8 cellular contexts compared by ENCODE assay signal in genomic region chr19:10717054-10717355, GRCh38.
A peak's percentile ranks its signal among the peaks of the same experiment; 100 is the strongest.
DNase-seq lines count a peak whose midpoint lies in the region; ATAC-seq, FAIRE-seq and TF ChIP-seq lines count a peak whose summit lies in the region.

No MANE protein-coding gene starts in this region.

- H3K4me2 ChIP-seq in BLaER1 treated with 17β-estradiol and CSF1 and Interleukin-3, amounts not matched to agents 10 nM and 100 nM, result peak overlapping the region; percentile 17 to 71 (median 56); a peak in 18 of 22 replicates

- H3K27me3 Mint-ChIP-seq in nephron progenitor cell (ENCODE audit: low read depth, poor library complexity), result peaks cover 3% of the 10 kb centered on the region

- peaks cover 37 to 41% (median 40%) of the 10 kb centered on the region in 11 experiments for H4K20me1 ChIP-seq in BLaER1 treated with 17β-estradiol and CSF1 and Interleukin-3, amounts not matched to agents 10 nM and 100 nM

- TF ChIP-seq CTCF in coronary artery (IDR thresholded peaks at IDR 0.05) (no peak), nephron progenitor cell (IDR thresholded peaks at IDR 0.05) (no peak), D721Med (IDR thresholded peaks at IDR 0.05; ENCODE audit: insufficient read depth, missing control alignments) (no peak)

- FAIRE-seq in H54 (lab: Jason Lieb, UNC) (no peak), D721Med (lab: Jason Lieb, UNC) (no peak)

- H3K4me1 Mint-ChIP-seq in nephron progenitor cell, result peaks cover 35% of the 10 kb centered on the region

- H3K27me3 ChIP-seq in BLaER1 treated with 17β-estradiol and CSF1 and Interleukin-3, amounts not matched to agents 10 nM and 100 nM, result no peaks in the 10 kb centered on the region

- H3K27ac ChIP-seq in BLaER1 treated with 17β-estradiol and CSF1 and Interleukin-3, amounts not matched to agents 10 nM and 100 nM, result peak overlapping the region in 8 of 11 experiments; percentile 30 to 65 (median 40); a peak in 11 of 22 replicates
- peak overlapping the region; percentile 31 for H3K27ac ChIP-seq in KOPT-K1 (ENCODE audit: low read depth, low read length, poor library complexity, severe bottlenecking)
- peak overlapping the region in 1 of 2 donors; percentile 11 for H3K27ac ChIP-seq in coronary artery

- H3K36me3 ChIP-seq in BLaER1 treated with 17β-estradiol and CSF1 and Interleukin-3, amounts not matched to agents 10 nM and 100 nM, result peaks cover 8 to 55% (median 35%) of the 10 kb centered on the region in 11 experiments; a peak in 20 of 22 replicates
- peaks cover 33% of the 10 kb centered on the region for H3K36me3 ChIP-seq in KOPT-K1 (ENCODE audit: insufficient read depth, low read length)

- no peak for DNase-seq in coronary artery (ENCODE audit: low spot score)
- no peak for DNase-seq in nephron progenitor cell
- no peak for DNase-seq in NCI-H1417 (lab: John Stamatoyannopoulos, UW)
- DNase-seq in H54 (ENCODE audit: insufficient read length, low spot score), result no peak
- DNase-seq in D721Med (ENCODE audit: insufficient read length, low spot score), result no peak

- no peak for TF ChIP-seq POLR2A in H54 (IDR thresholded peaks at IDR 0.05; ENCODE audit: low read depth, low read length)

- H3K36me3 Mint-ChIP-seq in nephron progenitor cell (ENCODE audit: low read depth), result peaks cover 2% of the 10 kb centered on the region

- peak overlapping the region in 6 of 11 experiments; percentile 1 to 49 (median 23); a peak in 3 of 22 replicates for H3K9ac ChIP-seq in BLaER1 treated with 17β-estradiol and CSF1 and Interleukin-3, amounts not matched to agents 10 nM and 100 nM

- H3K27ac Mint-ChIP-seq in nephron progenitor cell, result peak overlapping the region; percentile 93

- H3K4me3 ChIP-seq in BLaER1 treated with 17β-estradiol and CSF1 and Interleukin-3, amounts not matched to agents 10 nM and 100 nM, result peak overlapping the region in 1 of 10 experiments; percentile 20; a peak in 1 of 20 replicates
- H3K4me3 ChIP-seq in coronary artery, result peak overlapping the region; percentile 54

- H3K9me3 Mint-ChIP-seq in nephron progenitor cell, result no peaks in the 10 kb centered on the region

- H3K4me1 ChIP-seq in BLaER1 treated with 17β-estradiol and CSF1 and Interleukin-3, amounts not matched to agents 10 nM and 100 nM, result peaks cover 42 to 66% (median 56%) of the 10 kb centered on the region in 10 experiments

- ATAC-seq in HG03280 (IDR thresholded peaks at IDR 0.05; ENCODE audit: unreplicated experiment), result no peak

- H3K4me3 Mint-ChIP-seq in nephron progenitor cell, result peak overlapping the region; percentile 78

- H3K9me3 ChIP-seq in BLaER1 treated with 17β-estradiol and CSF1 and Interleukin-3, amounts not matched to agents 10 nM and 100 nM (replicated peaks in 1 of 11), result no peaks in the 10 kb centered on the region
- no peaks in the 10 kb centered on the region for H3K9me3 ChIP-seq in KOPT-K1 (ENCODE audit: insufficient read depth, low read length, poor library complexity, severe bottlenecking)
